ENCODE assay signal across 26 cellular contexts in the genomic region with DNA sequence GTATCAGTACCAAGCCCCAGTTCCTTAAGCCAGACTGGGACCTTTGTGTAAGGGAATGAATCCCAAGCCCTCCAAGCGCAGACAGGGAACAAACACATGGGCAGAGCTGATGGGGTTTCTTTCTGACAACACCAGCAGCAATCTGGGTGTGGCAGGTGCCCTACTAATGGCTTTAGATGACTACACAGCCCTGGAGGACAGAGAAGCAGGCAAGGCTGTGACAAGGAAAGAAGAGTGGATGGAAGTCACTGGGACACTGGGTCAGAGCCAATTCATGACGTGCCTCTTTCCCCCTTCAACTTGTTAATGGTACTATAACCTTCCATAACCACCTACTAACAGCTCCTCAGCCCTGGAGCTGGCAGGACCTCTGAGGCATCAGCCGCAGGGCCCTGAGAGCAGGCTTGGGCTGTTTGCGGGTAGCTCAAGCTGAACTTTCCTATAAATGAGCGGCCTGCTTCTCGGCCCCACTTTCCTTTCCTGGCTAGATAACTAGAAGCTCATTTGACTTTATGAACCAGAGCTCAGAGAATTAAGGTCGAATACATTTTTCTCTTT. TPM values are rescaled to one million over a fixed set of nuclear protein-coding genes. Genes with fewer than 3 reads are reported as not detected.
DNase-seq lines count a peak whose midpoint lies in the region; ATAC-seq and TF ChIP-seq lines count a peak whose summit lies in the region.
"Had no signal": no experiment of that assay in that cellular context is flagged by ENCODE, and none has a peak within 500 bp of the region (broad histone marks: within the 10 kb centered on the region; RNA-seq: fewer than 3 reads in every experiment).

No MANE protein-coding gene starts in this region.

- peak overlapping the region; percentile 72 for H3K27ac Mint-ChIP-seq in stimulated activated effector memory CD8-positive, alpha-beta T cell treated with anti-CD3 and anti-CD28 coated beads, Interleukin-12 subunit alpha, Interleukin-12 subunit beta, amount 100 ng/mL, for 72 hours
- no peak overlapping the region for H3K27ac Mint-ChIP-seq in activated naive CD8-positive, alpha-beta T cell treated with anti-CD3 and anti-CD28 coated beads, Interleukin-2, amount 50 U/mL, for 24 hours

- H4K20me1 ChIP-seq in PC-3 (ENCODE audit: low read length): no peaks in the 10 kb centered on the region

- H3K4me2 ChIP-seq in PC-3 (ENCODE audit: low read length): peak overlapping the region; percentile 7

- H3K36me3 Mint-ChIP-seq in stimulated activated effector memory CD8-positive, alpha-beta T cell treated with anti-CD3 and anti-CD28 coated beads, Interleukin-12 subunit alpha, Interleukin-12 subunit beta, amount 100 ng/mL, for 72 hours: no peaks in the 10 kb centered on the region
- no peaks in the 10 kb centered on the region for H3K36me3 Mint-ChIP-seq in activated naive CD8-positive, alpha-beta T cell treated with anti-CD3 and anti-CD28 coated beads, Interleukin-2, amount 50 U/mL, for 24 hours (ENCODE audit: low read depth)

- peak overlapping the region; percentile 48 for H3K27ac ChIP-seq in PC-3 (ENCODE audit: low read length)
- no peak overlapping the region for H3K27ac ChIP-seq in left lung
- H3K27ac ChIP-seq: 22Rv1, Peyer's patch, SK-N-MC had no signal

- BruUV-seq in PC-3 (replicated peaks; lab: Mats Ljungman, UMichigan): no TSS peak

- H3K4me3 ChIP-seq in PC-3 (ENCODE audit: low read length) (no peak overlapping the region), left lung (no peak overlapping the region)
- H3K4me3 ChIP-seq: HAP-1, K562, Peyer's patch, SK-N-MC had no signal

- TF ChIP-seq CTCF in PC-3 (conservative IDR thresholded peaks at IDR 0.05; ENCODE audit: low read depth, low read length): no peak
- TF ChIP-seq CTCF in left lung (IDR thresholded peaks at IDR 0.05): no peak

- no peaks in the 10 kb centered on the region for H3F3A ChIP-seq in PC-3 (ENCODE audit: low read length, unreplicated experiment)

- H3K36me3 ChIP-seq in PC-3 (ENCODE audit: low read depth, low read length) (no peaks in the 10 kb centered on the region), left lung (no peaks in the 10 kb centered on the region)
- H3K36me3 ChIP-seq: HAP-1, Peyer's patch had no signal

- no peaks in the 10 kb centered on the region for H3K9me2 ChIP-seq in PC-3 (replicated peaks; ENCODE audit: low read length)

- ATAC-seq in PC-3 (peak; percentile 34), left lung (peak; percentile 54), HG03442 (IDR thresholded peaks at IDR 0.05; ENCODE audit: unreplicated experiment) (no peak)
- ATAC-seq in stimulated activated effector memory CD8-positive, alpha-beta T cell treated with anti-CD3 and anti-CD28 coated beads, Interleukin-12 subunit alpha, Interleukin-12 subunit beta, amount 100 ng/mL, for 72 hours: no peak
- no peak for ATAC-seq in activated naive CD8-positive, alpha-beta T cell treated with anti-CD3 and anti-CD28 coated beads, Interleukin-2, amount 50 U/mL, for 24 hours
- ATAC-seq: K562 had no signal

- no peaks in the 10 kb centered on the region for H3K9me3 Mint-ChIP-seq in stimulated activated effector memory CD8-positive, alpha-beta T cell treated with anti-CD3 and anti-CD28 coated beads, Interleukin-12 subunit alpha, Interleukin-12 subunit beta, amount 100 ng/mL, for 72 hours
- H3K9me3 Mint-ChIP-seq in activated naive CD8-positive, alpha-beta T cell treated with anti-CD3 and anti-CD28 coated beads, Interleukin-2, amount 50 U/mL, for 24 hours: no peaks in the 10 kb centered on the region

- 0 out of 2 replicates have a peak overlapping the region, but pooled peaks have one; percentile 21 for H2AFZ ChIP-seq in PC-3 (ENCODE audit: low read length)

- DNase-seq in activated CD8-positive, alpha-beta memory T cell treated with anti-CD3 and anti-CD28 coated beads for 24 hours: peak; percentile 41
- DNase-seq in activated CD8-positive, alpha-beta memory T cell treated with anti-CD3 and anti-CD28 coated beads, Interleukin-2, amount 50 U/mL, for 48 hours: no peak
- DNase-seq in PC-3: peak; percentile 41
- no peak for DNase-seq in left lung
- no peak for DNase-seq in stimulated activated effector memory CD8-positive, alpha-beta T cell treated with anti-CD3 and anti-CD28 coated beads, Interleukin-12 subunit alpha, Interleukin-12 subunit beta, amount 100 ng/mL, for 72 hours (ENCODE audit: low spot score in 2 of 2)
- no peak for DNase-seq in activated naive CD8-positive, alpha-beta T cell treated with anti-CD3 and anti-CD28 coated beads, Interleukin-2, amount 50 U/mL, for 24 hours
- no peak for DNase-seq in NCI-H2171 (lab: John Stamatoyannopoulos, UW)
- DNase-seq: DMS153; DND-41; GOT3; Kasumi-1; NCI-H1105 treated with DMSO at 0.1 percent for 48 hours; NCI-H146; NCI-H1930; NCI-H2107; NCI-H446; NCI-H526; NCI-H82; NK-92 treated with Interleukin-12 subunit alpha and Interleukin-12 subunit beta, amount 100 ng/mL, for 24 hours; Peyer's patch; SIG-M5 had no signal

- H3K9me3 ChIP-seq in PC-3 (ENCODE audit: low read length): no peaks in the 10 kb centered on the region
- H3K9me3 ChIP-seq in left lung: no peaks in the 10 kb centered on the region
- H3K9me3 ChIP-seq: HAP-1, Peyer's patch had no signal

- no peaks in the 10 kb centered on the region for H3K27me3 ChIP-seq in PC-3 (ENCODE audit: low read length)
- no peaks in the 10 kb centered on the region for H3K27me3 ChIP-seq in left lung
- H3K27me3 ChIP-seq: Peyer's patch had no signal

- H3K79me2 ChIP-seq in PC-3 (ENCODE audit: low read length): no peaks in the 10 kb centered on the region

- H3K4me1 ChIP-seq in PC-3 (ENCODE audit: insufficient read depth, low read length): peaks cover 22% of the 10 kb centered on the region
- H3K4me1 ChIP-seq in left lung: no peaks in the 10 kb centered on the region
- H3K4me1 ChIP-seq: Peyer's patch had no signal

- intact Hi-C loops in PC-3 (cut with micrococcal nuclease) (no loop called here), left lung (cut with DNase I) (no loop called here)

- H3K9ac ChIP-seq in PC-3 (ENCODE audit: low read length): no peak overlapping the region

- H3K4me3 Mint-ChIP-seq in stimulated activated effector memory CD8-positive, alpha-beta T cell treated with anti-CD3 and anti-CD28 coated beads, Interleukin-12 subunit alpha, Interleukin-12 subunit beta, amount 100 ng/mL, for 72 hours: no peak overlapping the region
- no peak overlapping the region for H3K4me3 Mint-ChIP-seq in activated naive CD8-positive, alpha-beta T cell treated with anti-CD3 and anti-CD28 coated beads, Interleukin-2, amount 50 U/mL, for 24 hours

- POLR2A ChIA-PET in PC-3 (lab: Charles Lee; ENCODE audit: unreplicated experiment): no interaction called here

- CTCF ChIA-PET in PC-3 (lab: Charles Lee): interaction anchor here (0.8 kb wide), 1 partner anchor 30 kb away, joined by 5 read pairs; no protein-coding TSS in a partner anchor

- no peaks in the 10 kb centered on the region for H3K4me1 Mint-ChIP-seq in stimulated activated effector memory CD8-positive, alpha-beta T cell treated with anti-CD3 and anti-CD28 coated beads, Interleukin-12 subunit alpha, Interleukin-12 subunit beta, amount 100 ng/mL, for 72 hours
- H3K4me1 Mint-ChIP-seq in activated naive CD8-positive, alpha-beta T cell treated with anti-CD3 and anti-CD28 coated beads, Interleukin-2, amount 50 U/mL, for 24 hours: peaks cover 4% of the 10 kb centered on the region

- peaks cover under 1% of the 10 kb centered on the region for H3K27me3 Mint-ChIP-seq in activated naive CD8-positive, alpha-beta T cell treated with anti-CD3 and anti-CD28 coated beads, Interleukin-2, amount 50 U/mL, for 24 hours

RNA-seq across cellular contexts. Expression of a gene that starts 38.9 kb away (rescaled TPM):
- 43.3 and 59.7 TPM in 2 replicates for total RNA-seq in PC-3 (2014; rRNA removed)
- total RNA-seq in left lung: 10 to 100 TPM; 12.2 to 12.6 TPM

RNA-seq across cellular contexts. Expression of a gene that starts 58.1 kb away (rescaled TPM):
- 380 and 552 TPM in 2 replicates for total RNA-seq in PC-3 (2014; rRNA removed)
- total RNA-seq in left lung: 100 to 1,000 TPM; 737 to 814 TPM

Comparison
In these comparisons a context has a peak if more than half of its experiments do, and no peak if none do; other contexts are left out.
1. DNase-seq: peak in activated CD8-positive, alpha-beta memory T cell treated with anti-CD3 and anti-CD28 coated beads for 24 hours (single experiment) and PC-3 (single experiment); none in activated CD8-positive, alpha-beta memory T cell treated with anti-CD3 and anti-CD28 coated beads, Interleukin-2, amount 50 U/mL, for 48 hours (single experiment), left lung (0 of 2), stimulated activated effector memory CD8-positive, alpha-beta T cell treated with anti-CD3 and anti-CD28 coated beads, Interleukin-12 subunit alpha, Interleukin-12 subunit beta, amount 100 ng/mL, for 72 hours (0 of 2), activated naive CD8-positive, alpha-beta T cell treated with anti-CD3 and anti-CD28 coated beads, Interleukin-2, amount 50 U/mL, for 24 hours (single experiment) and NCI-H2171 (single experiment).
2. ATAC-seq: peak in PC-3 (single experiment) and left lung (single experiment); none in stimulated activated effector memory CD8-positive, alpha-beta T cell treated with anti-CD3 and anti-CD28 coated beads, Interleukin-12 subunit alpha, Interleukin-12 subunit beta, amount 100 ng/mL, for 72 hours (single experiment), HG03442 (single experiment) and activated naive CD8-positive, alpha-beta T cell treated with anti-CD3 and anti-CD28 coated beads, Interleukin-2, amount 50 U/mL, for 24 hours (single experiment).